Comparison of ENCODE assay signal across 1 cellular context in genomic region chr14:95444132-95445129, GRCh38.
TF ChIP-seq lines count a peak whose summit lies in the region.

No MANE protein-coding gene starts in this region.

TF ChIP-seq in HepG2, 621 proteins besides CTCF, POLR2A, EP300 and RAD21 (continued from another document and continues in another):
- TF ChIP-seq ZNF407 (CRISPR knock-in tag; IDR thresholded peaks at IDR 0.05; ENCODE audit: not compliant biosample characterization) (no peak), HES4 (CRISPR knock-in tag; IDR thresholded peaks at IDR 0.05; ENCODE audit: borderline replicate concordance) (no peak), HIC2 (CRISPR knock-in tag; IDR thresholded peaks at IDR 0.05; ENCODE audit: low read depth) (no peak), MAZ (IDR thresholded peaks at IDR 0.05; ENCODE audit: borderline replicate concordance, low read depth, low read length) (no peak), MAZ (CRISPR knock-in tag; IDR thresholded peaks at IDR 0.05; ENCODE audit: low read depth) (no peak), CEBPZ (IDR thresholded peaks at IDR 0.05; ENCODE audit: low read length) (no peak), MTF2 (CRISPR knock-in tag; IDR thresholded peaks at IDR 0.05; ENCODE audit: borderline replicate concordance) (no peak), NR0B2 (CRISPR knock-in tag; IDR thresholded peaks at IDR 0.05) (no peak), ZNF556 (CRISPR knock-in tag; IDR thresholded peaks at IDR 0.05; ENCODE audit: borderline replicate concordance) (peak; percentile 58; the same call in 1 of the 2 replicates), ATF2 (CRISPR knock-in tag; IDR thresholded peaks at IDR 0.05) (peak; percentile 70), ATF3 (CRISPR knock-in tag; IDR thresholded peaks at IDR 0.05) (no peak), DNMT3B (CRISPR knock-in tag; conservative IDR thresholded peaks at IDR 0.05) (no peak), ATF1 (CRISPR knock-in tag; IDR thresholded peaks at IDR 0.05) (no peak), MED8 (CRISPR knock-in tag; IDR thresholded peaks at IDR 0.05; ENCODE audit: insufficient replicate concordance) (no peak), GATAD1 (CRISPR knock-in tag; IDR thresholded peaks at IDR 0.05) (0 out of 2 replicates have a peak, but pooled peaks have one; percentile 22), FOXO1 (CRISPR knock-in tag; IDR thresholded peaks at IDR 0.05) (peak; percentile 82; the same call in 1 of the 2 replicates), NR3C1 (CRISPR knock-in tag; IDR thresholded peaks at IDR 0.05) (no peak), E2F1 (CRISPR knock-in tag; IDR thresholded peaks at IDR 0.05) (0 out of 2 replicates have a peak, but pooled peaks have one; percentile 46), ZNF383 (CRISPR knock-in tag; IDR thresholded peaks at IDR 0.05; ENCODE audit: borderline replicate concordance) (no peak), XRCC5 (optimal IDR thresholded peaks at IDR 0.05; ENCODE audit: low read length) (no peak), ZNF160 (CRISPR knock-in tag; IDR thresholded peaks at IDR 0.05) (no peak), ARID4A (CRISPR knock-in tag; IDR thresholded peaks at IDR 0.05; ENCODE audit: borderline replicate concordance) (peak; percentile 67; the same call in 1 of the 2 replicates), BCL6 (CRISPR knock-in tag; IDR thresholded peaks at IDR 0.05) (peak; percentile 69), ZNF331 (CRISPR knock-in tag; IDR thresholded peaks at IDR 0.05) (peak; percentile 48; the same call in 1 of the 2 replicates), PHF8 (CRISPR knock-in tag; IDR thresholded peaks at IDR 0.05) (0 out of 2 replicates have a peak, but pooled peaks have one; percentile 28), NBN (conservative IDR thresholded peaks at IDR 0.05) (no peak), ZNF776 (CRISPR knock-in tag; IDR thresholded peaks at IDR 0.05) (no peak), TIGD3 (CRISPR knock-in tag; IDR thresholded peaks at IDR 0.05; ENCODE audit: borderline replicate concordance) (no peak), NRL (CRISPR knock-in tag; IDR thresholded peaks at IDR 0.05; ENCODE audit: borderline replicate concordance) (0 out of 2 replicates have a peak, but pooled peaks have one; percentile 41), ZNF530 (CRISPR knock-in tag; IDR thresholded peaks at IDR 0.05; ENCODE audit: low read depth) (no peak), GATA4 (IDR thresholded peaks at IDR 0.05; ENCODE audit: borderline replicate concordance, low read depth) (no peak), ESRRA (CRISPR knock-in tag; IDR thresholded peaks at IDR 0.05; ENCODE audit: low read depth) (no peak), SNRNP70 (IDR thresholded peaks at IDR 0.05; ENCODE audit: low read depth, low read length) (no peak), RFXANK (CRISPR knock-in tag; IDR thresholded peaks at IDR 0.05) (no peak), ERF (CRISPR knock-in tag; IDR thresholded peaks at IDR 0.05) (peak; percentile 57; the same call in 1 of the 2 replicates), NCOA2 (CRISPR knock-in tag; IDR thresholded peaks at IDR 0.05) (peak; percentile 87)
